ENCODE assay signal across 33 cellular contexts in genomic region chr7:147282204-147282603, GRCh38.
"Had no signal": no experiment of that assay in that cellular context is flagged by ENCODE, and none has a peak within 500 bp of the region (broad histone marks: within the 10 kb centered on the region; RNA-seq: fewer than 3 reads in every experiment).

No MANE protein-coding gene starts in this region.

- H3K4me1 ChIP-seq: adrenal gland, body of pancreas, breast epithelium had no signal

- H3K27ac ChIP-seq: adrenal gland, body of pancreas, brain microvascular endothelial cell, breast epithelium, VCaP had no signal

- DNase-seq: activated B cell treated with CpG ODN at 0.5 μM for 24 hours; activated CD4-positive, alpha-beta memory T cell treated with anti-CD3 and anti-CD28 coated beads for 36 hours; activated CD4-positive, alpha-beta T cell treated with anti-CD3 and anti-CD28 coated beads for 4 hours; activated CD4-positive, alpha-beta T cell treated with anti-CD3 and anti-CD28 coated beads, Interleukin-2, amount 10 ng/mL, durations not matched to agents 24 days and 14 days; activated CD4-positive, alpha-beta T cell treated with anti-CD3 and anti-CD28 coated beads, Interleukin-2, amount 50 U/mL, for 1 hour; activated CD4-positive, alpha-beta T cell treated with anti-CD3 and anti-CD28 coated beads, Interleukin-2, amount 50 U/mL, for 4 hours; activated CD4-positive, CD25-positive, alpha-beta regulatory T cell treated with anti-CD3 and anti-CD28 coated beads, Interleukin-2, amount 50 U/mL, for 72 hours; activated CD8-positive, alpha-beta memory T cell treated with anti-CD3 and anti-CD28 coated beads, Interleukin-2, amount 50 U/mL, for 4 hours; activated CD8-positive, alpha-beta T cell treated with anti-CD3 and anti-CD28 coated beads for 36 hours; activated effector memory CD4-positive, alpha-beta T cell treated with anti-CD3 and anti-CD28 coated beads, Interleukin-2, amount 50 U/mL, for 16 hours; activated gamma-delta T cell treated with Interleukin-2 at 50 U/mL for 16 hours; activated naive CD4-positive, alpha-beta T cell; activated naive CD4-positive, alpha-beta T cell treated with anti-CD3 and anti-CD28 coated beads for 36 hours; activated naive CD4-positive, alpha-beta T cell treated with anti-CD3 and anti-CD28 coated beads, Interleukin-2, amount 50 U/mL, for 16 hours; activated naive CD8-positive, alpha-beta T cell treated with anti-CD3 and anti-CD28 coated beads for 36 hours; activated T-cell treated with anti-CD3 and anti-CD28 coated beads for 4 hours; activated T-cell treated with anti-CD3 and anti-CD28 coated beads, Interleukin-2, amount 50 U/mL, for 1 hour; activated T-cell treated with anti-CD3 and anti-CD28 coated beads, Interleukin-2, amount 50 U/mL, for 4 hours; activated T-cell treated with anti-CD3 and anti-CD28 coated beads, Interleukin-2, amount 50 U/mL, for 72 hours; adrenal gland; amniotic stem cell; aorta; body of pancreas; brain microvascular endothelial cell; central memory CD4-positive, alpha-beta T cell; T-helper 2 cell; T-helper 9 cell had no signal

- H3K9me3 ChIP-seq: adrenal gland, body of pancreas, breast epithelium had no signal

- H3K27me3 ChIP-seq: adrenal gland, body of pancreas, brain microvascular endothelial cell, breast epithelium had no signal

- ATAC-seq: activated CD8-positive, alpha-beta T cell treated with anti-CD3 and anti-CD28 coated beads for 36 hours; activated naive CD4-positive, alpha-beta T cell treated with anti-CD3 and anti-CD28 coated beads, Interleukin-2, amount 50 U/mL, for 72 hours; activated T-cell treated with anti-CD3 and anti-CD28 coated beads, Interleukin-2, amount 50 U/mL, for 4 hours; activated T-cell treated with anti-CD3 and anti-CD28 coated beads, Interleukin-2, amount 50 U/mL, for 72 hours; activated T-helper 17 cell treated with anti-CD3 and anti-CD28 coated beads, Interleukin-2, amount 50 U/mL, for 72 hours; body of pancreas had no signal

- H3K4me3 ChIP-seq: adrenal gland, body of pancreas, breast epithelium had no signal

- H3K36me3 ChIP-seq: adrenal gland, brain microvascular endothelial cell, breast epithelium had no signal

- FAIRE-seq: astrocyte, TTC549 had no signal
